ENCODE assay signal across 15 cellular contexts in genomic region chr14:100325231-100325632, GRCh38. TPM values are rescaled to one million over a fixed set of nuclear protein-coding genes. Genes with fewer than 3 reads are reported as not detected.
"Had no signal": no experiment of that assay in that cellular context is flagged by ENCODE, and none has a peak within 500 bp of the region (broad histone marks: within the 10 kb centered on the region; RNA-seq: fewer than 3 reads in every experiment).

No MANE protein-coding gene starts in this region.

- DNase-seq: activated CD4-positive, alpha-beta memory T cell treated with anti-CD3 and anti-CD28 coated beads for 36 hours; activated CD4-positive, alpha-beta T cell treated with anti-CD3 and anti-CD28 coated beads for 1 hour; activated naive CD4-positive, alpha-beta T cell treated with Interleukin-2 at 50 U/mL for 16 hours; effector CD4-positive, alpha-beta T cell; naive thymus-derived CD4-positive, alpha-beta T cell; nucleus accumbens; psoas muscle; stimulated activated CD4-positive, alpha-beta T cell treated with anti-CD3 and anti-CD28 coated beads, Interleukin-4, amount 100 ng/mL, for 24 hours; T1000 had no signal

- ATAC-seq: gastroesophageal sphincter; naive thymus-derived CD4-positive, alpha-beta T cell; psoas muscle had no signal

- FAIRE-seq: colon had no signal

- H3K36me3 Mint-ChIP-seq: activated CD4-positive, alpha-beta memory T cell treated with anti-CD3 and anti-CD28 coated beads for 36 hours; naive thymus-derived CD4-positive, alpha-beta T cell had no signal

- H3K4me3 ChIP-seq: gastroesophageal sphincter, psoas muscle, tibial nerve had no signal

- H3K27me3 ChIP-seq: gastroesophageal sphincter, tibial nerve had no signal

- H3K9me3 ChIP-seq: gastroesophageal sphincter, psoas muscle, tibial nerve had no signal

- H3K4me3 Mint-ChIP-seq: activated CD4-positive, alpha-beta memory T cell treated with anti-CD3 and anti-CD28 coated beads for 36 hours; activated T-helper 1 cell treated with anti-CD3 and anti-CD28 coated beads, Interleukin-12 subunit alpha, Interleukin-12 subunit beta, Interleukin-2, Interleukin-4 antibody, amounts not matched to agents 30 ng/mL and 10 ng/mL and 1 ng/mL, durations not matched to agents 14 hours and 24 hours and 36 hours; naive thymus-derived CD4-positive, alpha-beta T cell had no signal

- H3K27me3 Mint-ChIP-seq: activated CD4-positive, alpha-beta memory T cell treated with anti-CD3 and anti-CD28 coated beads for 36 hours had no signal

- H3K36me3 ChIP-seq: gastroesophageal sphincter, tibial nerve had no signal

- H3K9me3 Mint-ChIP-seq: activated CD4-positive, alpha-beta memory T cell treated with anti-CD3 and anti-CD28 coated beads for 36 hours; activated T-helper 1 cell treated with anti-CD3 and anti-CD28 coated beads, Interleukin-12 subunit alpha, Interleukin-12 subunit beta, Interleukin-2, Interleukin-4 antibody, amounts not matched to agents 30 ng/mL and 10 ng/mL and 1 ng/mL, durations not matched to agents 14 hours and 24 hours and 36 hours; naive thymus-derived CD4-positive, alpha-beta T cell had no signal

- H3K27ac ChIP-seq: epithelial cell of prostate, gastroesophageal sphincter, psoas muscle, tibial nerve had no signal

- H3K4me1 ChIP-seq: gastroesophageal sphincter, psoas muscle, tibial nerve had no signal

- H3K27ac Mint-ChIP-seq: activated CD4-positive, alpha-beta memory T cell treated with anti-CD3 and anti-CD28 coated beads for 36 hours; activated T-helper 1 cell treated with anti-CD3 and anti-CD28 coated beads, Interleukin-12 subunit alpha, Interleukin-12 subunit beta, Interleukin-2, Interleukin-4 antibody, amounts not matched to agents 30 ng/mL and 10 ng/mL and 1 ng/mL, durations not matched to agents 14 hours and 24 hours and 36 hours; naive thymus-derived CD4-positive, alpha-beta T cell had no signal

RNA-seq across cellular contexts. Expression of gene SLC25A47, which starts 2.1 kb away (rescaled TPM):
- total RNA-seq: activated CD4-positive, alpha-beta memory T cell treated with anti-CD3 and anti-CD28 coated beads for 36 hours; activated T-helper 1 cell treated with anti-CD3 and anti-CD28 coated beads, Interleukin-12 subunit alpha, Interleukin-12 subunit beta, Interleukin-2, Interleukin-4 antibody, amounts not matched to agents 30 ng/mL and 10 ng/mL and 1 ng/mL, durations not matched to agents 14 hours and 24 hours and 36 hours; cardiac septum; naive thymus-derived CD4-positive, alpha-beta T cell had no signal
- polyA plus RNA-seq: naive thymus-derived CD4-positive, alpha-beta T cell had no signal
